Comparison of ENCODE assay signal across 9 cellular contexts in the genomic region with DNA sequence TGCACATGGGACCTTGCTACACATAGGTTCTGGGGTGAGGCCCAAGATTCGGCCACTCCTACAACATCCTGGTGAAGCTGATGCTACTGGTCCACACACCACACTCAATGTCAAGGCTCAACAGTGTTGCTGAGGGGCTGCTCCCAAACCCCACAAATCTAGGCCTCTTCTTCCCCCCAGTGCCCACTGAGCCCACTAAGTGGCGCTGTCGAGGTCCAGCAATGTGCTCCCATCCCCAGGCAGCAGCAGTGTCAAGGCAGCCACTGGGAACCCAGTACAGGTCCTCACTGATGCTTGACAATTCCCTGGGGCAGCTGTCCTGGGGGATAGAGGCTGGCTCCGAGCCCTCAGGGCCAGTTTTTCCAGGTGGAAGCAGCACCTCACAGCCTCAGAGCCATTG. TPM values are rescaled to one million over a fixed set of nuclear protein-coding genes. Genes with fewer than 3 reads are reported as not detected.
A peak's percentile ranks its signal among the peaks of the same experiment; 100 is the strongest.
DNase-seq lines count a peak whose midpoint lies in the region; ATAC-seq, FAIRE-seq and TF ChIP-seq lines count a peak whose summit lies in the region.
"Had no signal": no experiment of that assay in that cellular context is flagged by ENCODE, and none has a peak within 500 bp of the region (broad histone marks: within the 10 kb centered on the region; RNA-seq: fewer than 3 reads in every experiment).

No MANE protein-coding gene starts in this region.

- H3K4me3 ChIP-seq in GM12864 (ENCODE audit: low read depth, low read length) (no peak overlapping the region), OCI-LY7 (ENCODE audit: low read depth, low read length, poor library complexity, severe bottlenecking) (no peak overlapping the region), endothelial cell of umbilical vein (replicated peaks in 1 of 3; ENCODE audit: insufficient read depth in 1 of 3, low read depth in 1 of 3, low read length in 3 of 3) (no peak overlapping the region)
- H3K4me3 ChIP-seq: suprapubic skin had no signal

- no peak overlapping the region for H3K9ac ChIP-seq in endothelial cell of umbilical vein (replicated peaks; ENCODE audit: extremely low read depth, insufficient read depth, low read length)

- H3K9me3 ChIP-seq in OCI-LY7 (ENCODE audit: low read length) (no peaks in the 10 kb centered on the region), endothelial cell of umbilical vein (replicated peaks; ENCODE audit: control insufficient read depth, insufficient read depth, low read length) (no peaks in the 10 kb centered on the region)
- H3K9me3 ChIP-seq: suprapubic skin had no signal

- dilution Hi-C loops in endothelial cell of umbilical vein (cut with MboI; ENCODE audit: extremely low pct_ligation_motif_present, low sequenced_read_pairs), result no loop called here

- CTCF ChIA-PET in OCI-LY7 (lab: Charles Lee; ENCODE audit: unreplicated experiment) (no interaction called here), endothelial cell of umbilical vein (lab: Charles Lee) (interaction anchor here (1.0 to 3.2 kb wide), 5 partner anchors 9 to 281 kb away, joined by 3 to 20 read pairs (median 3); a partner anchor contains a TSS)

- H4K20me1 ChIP-seq in OCI-LY7 (ENCODE audit: insufficient read depth, low read length), result no peaks in the 10 kb centered on the region
- no peaks in the 10 kb centered on the region for H4K20me1 ChIP-seq in endothelial cell of umbilical vein (replicated peaks; ENCODE audit: control insufficient read depth, extremely low read depth, insufficient read depth, low read length)

- no peaks in the 10 kb centered on the region for H3K9me2 ChIP-seq in OCI-LY7 (ENCODE audit: insufficient read depth, low read length)

- H3K79me2 ChIP-seq in OCI-LY7 (ENCODE audit: insufficient read depth, low read depth, low read length), result no peaks in the 10 kb centered on the region
- no peaks in the 10 kb centered on the region for H3K79me2 ChIP-seq in endothelial cell of umbilical vein (ENCODE audit: control insufficient read depth, insufficient read depth, low read length)

- no peaks in the 10 kb centered on the region for H3K27me3 ChIP-seq in endothelial cell of umbilical vein (ENCODE audit: control insufficient read depth in 2 of 2, insufficient read depth in 2 of 2, low read length in 2 of 2)

- TF ChIP-seq CTCF in GM12864 (IDR thresholded peaks at IDR 0.05; ENCODE audit: low read depth, low read length, missing control alignments) (peak; percentile 71), OCI-LY7 (conservative IDR thresholded peaks at IDR 0.05; ENCODE audit: low read length) (peak; percentile 72), endothelial cell of umbilical vein (IDR thresholded peaks at IDR 0.05; ENCODE audit: extremely low read depth in 1 of 2, insufficient read depth in 1 of 2, low read depth in 1 of 2, low read length in 2 of 2) (peak; percentile 71 to 73)

- H3K36me3 ChIP-seq in OCI-LY7 (ENCODE audit: insufficient read depth, low read length) (no peaks in the 10 kb centered on the region), endothelial cell of umbilical vein (ENCODE audit: control insufficient read depth in 2 of 2, extremely low read depth in 1 of 2, insufficient read depth in 2 of 2, low read length in 2 of 2) (no peaks in the 10 kb centered on the region)
- H3K36me3 ChIP-seq: suprapubic skin had no signal

- no peak for ATAC-seq in GM18861 (IDR thresholded peaks at IDR 0.05; ENCODE audit: unreplicated experiment)

- H3K4me2 ChIP-seq in OCI-LY7 (ENCODE audit: low read length) (no peak overlapping the region), endothelial cell of umbilical vein (ENCODE audit: insufficient read depth, low read length) (no peak overlapping the region)

- intact Hi-C loops in OCI-LY7 (cut with micrococcal nuclease; ENCODE audit: unreplicated experiment), result no loop called here
- intact Hi-C loops in endothelial cell of umbilical vein (cut with micrococcal nuclease), result loop anchor here (1.0 kb wide), 1 partner anchor 216 kb away; no protein-coding TSS in a partner anchor

- no peak for TF ChIP-seq POLR2A in endothelial cell of umbilical vein (IDR thresholded peaks at IDR 0.05; ENCODE audit: low read depth, low read length)

- peak; percentile 51 for DNase-seq in AG08396 (ENCODE audit: low spot score)
- DNase-seq in GM12864 (ENCODE audit: low read depth), result no peak
- DNase-seq in OCI-LY7 (ENCODE audit: low spot score), result peak; percentile 24
- peak; percentile 32 for DNase-seq in endothelial cell of umbilical vein (ENCODE audit: low read depth, low spot score)
- no peak for DNase-seq in NCI-H2107 treated with DMSO at 0.1 percent for 48 hours (lab: John Stamatoyannopoulos, UW; ENCODE audit: unreplicated experiment)
- DNase-seq in cortex of kidney (lab: John Stamatoyannopoulos, UW), result no peak
- no peak for DNase-seq in SHP77 treated with DMSO at 0.1 percent for 48 hours (lab: John Stamatoyannopoulos, UW)

- H2AFZ ChIP-seq in OCI-LY7 (ENCODE audit: low read length) (no peak overlapping the region), endothelial cell of umbilical vein (ENCODE audit: low read depth, low read length) (no peak overlapping the region)

- BruUV-seq in OCI-LY7 (replicated peaks; lab: Mats Ljungman, UMichigan) (no TSS peak), endothelial cell of umbilical vein (replicated peaks; lab: Mats Ljungman, UMichigan) (no TSS peak)

- peak; percentile 63 for FAIRE-seq in endothelial cell of umbilical vein (lab: Jason Lieb, UNC)

- POLR2A ChIA-PET in OCI-LY7 (lab: Charles Lee), result no interaction called here
- POLR2A ChIA-PET in endothelial cell of umbilical vein (lab: Charles Lee), result no interaction called here

- H3K27ac ChIP-seq in OCI-LY7 (ENCODE audit: low read depth, low read length, poor library complexity, severe bottlenecking) (no peak overlapping the region), endothelial cell of umbilical vein (ENCODE audit: insufficient read depth, low read depth, low read length) (no peak overlapping the region)
- H3K27ac ChIP-seq: suprapubic skin had no signal

- H3K9me1 ChIP-seq in endothelial cell of umbilical vein (replicated peaks; ENCODE audit: control insufficient read depth, extremely low read depth, insufficient read depth, low read length), result no peaks in the 10 kb centered on the region

- no peaks in the 10 kb centered on the region for H3K4me1 ChIP-seq in OCI-LY7 (ENCODE audit: insufficient read depth, low read length, poor library complexity, severe bottlenecking)
- no peaks in the 10 kb centered on the region for H3K4me1 ChIP-seq in endothelial cell of umbilical vein (ENCODE audit: control insufficient read depth, extremely low read depth, insufficient read depth, low read length)
- H3K4me1 ChIP-seq: suprapubic skin had no signal

TF ChIP-seq in endothelial cell of umbilical vein, 7 proteins besides CTCF, POLR2A, EP300 and RAD21:
- TF ChIP-seq EZH2 (IDR thresholded peaks at IDR 0.05; ENCODE audit: borderline replicate concordance, low read depth, low read length, severe bottlenecking), result no peak
- TF ChIP-seq POLR2AphosphoS5 (IDR thresholded peaks at IDR 0.05; ENCODE audit: insufficient read depth, low read depth, low read length), result no peak
- TF ChIP-seq JUN (IDR thresholded peaks at IDR 0.05; ENCODE audit: borderline replicate concordance, insufficient read depth, insufficient read length, low read depth), result no peak
- no peak for TF ChIP-seq MYC (IDR thresholded peaks at IDR 0.05; ENCODE audit: low read depth, low read length)
- TF ChIP-seq, protein P1, sequence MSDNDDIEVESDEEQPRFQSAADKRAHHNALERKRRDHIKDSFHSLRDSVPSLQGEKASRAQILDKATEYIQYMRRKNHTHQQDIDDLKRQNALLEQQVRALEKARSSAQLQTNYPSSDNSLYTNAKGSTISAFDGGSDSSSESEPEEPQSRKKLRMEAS (IDR thresholded peaks at IDR 0.05; ENCODE audit: insufficient read depth, insufficient read length), result no peak
- no peak for TF ChIP-seq FOS (IDR thresholded peaks at IDR 0.05; ENCODE audit: borderline replicate concordance, insufficient read depth, low read length)
- TF ChIP-seq GATA2 (IDR thresholded peaks at IDR 0.05; ENCODE audit: insufficient read depth, insufficient read length, low read depth, low read length), result no peak

RNA-seq across cellular contexts. Expression of a gene that starts 21.5 kb away (rescaled TPM):
- not detected in 2 replicates for total RNA-seq in OCI-LY7 (2014; rRNA removed; shearing (Covaris generic))
- total RNA-seq in OCI-LY7 (2022) (not detected in 2 replicates), endothelial cell of umbilical vein (13.1 and 20.0 TPM in 2 replicates)
- polyA plus RNA-seq in endothelial cell of umbilical vein, result 2.7 and 3.1 TPM in 2 replicates
- 2.8 and 2.9 TPM in 2 replicates for polyA plus RNA-seq in endothelial cell of umbilical vein (2011; cell fraction: cytosol; rRNA removed)
- 7.5 and 8.2 TPM in 2 replicates for polyA plus RNA-seq in endothelial cell of umbilical vein (2011; cell fraction: nucleus; rRNA removed)
- polyA plus RNA-seq in endothelial cell of umbilical vein (2012), result 4.6 and 6.6 TPM in 2 replicates
- polyA minus RNA-seq in endothelial cell of umbilical vein, result 11.1 and 11.9 TPM in 2 replicates
- polyA minus RNA-seq in endothelial cell of umbilical vein (2011; cell fraction: cytosol; rRNA and poly(A)+ RNA removed), result not detected
- 7.8 and 10.1 TPM in 2 replicates for polyA minus RNA-seq in endothelial cell of umbilical vein (2011; cell fraction: nucleus; rRNA and poly(A)+ RNA removed)

Comparison
In these comparisons a context has a peak if more than half of its experiments do, and no peak if none do; other contexts are left out.
1. DNase-seq: peak in AG08396 (single experiment), OCI-LY7 (single experiment) and endothelial cell of umbilical vein (single experiment); none in GM12864 (single experiment), NCI-H2107 treated with DMSO at 0.1 percent for 48 hours (single experiment), cortex of kidney (single experiment) and SHP77 treated with DMSO at 0.1 percent for 48 hours (single experiment).
2. RNA of a gene that starts 21.5 kb away (total RNA-seq): 13.1 to 20.0 TPM in endothelial cell of umbilical vein; not detected in OCI-LY7; every median in the first group is over 10 times any median in the second.
3. Peak in every context shown above with its lines, with median percentiles within 50 percentile points of each other: CTCF ChIP-seq.